Comparison of ENCODE assay signal across 12 cellular contexts in genomic region chr17:21037117-21037803, GRCh38. TPM values are rescaled to one million over a fixed set of nuclear protein-coding genes. Genes with fewer than 3 reads are reported as not detected.
DNase-seq lines count a peak whose midpoint lies in the region; ATAC-seq, FAIRE-seq and TF ChIP-seq lines count a peak whose summit lies in the region.
"Had no signal": no experiment of that assay in that cellular context is flagged by ENCODE, and none has a peak within 500 bp of the region (broad histone marks: within the 10 kb centered on the region; RNA-seq: fewer than 3 reads in every experiment).

No MANE protein-coding gene starts in this region.

- DNase-seq in H9 (no peak), astrocyte (ENCODE audit: low read depth) (no peak), GM10248 (ENCODE audit: extremely low spot score) (no peak)
- no peak for DNase-seq in naive thymus-derived CD4-positive, alpha-beta T cell
- DNase-seq: activated CD4-positive, alpha-beta T cell treated with anti-CD3 and anti-CD28 coated beads, Interleukin-2, amount 50 U/mL, for 1 hour; NCI-H82 had no signal

- no CpG with 5 or more reads among the region's 8 CpGs for WGBS in H9 (ENCODE audit: extremely low coverage, insufficient read length, low lambda C conversion rate)

- H3K9ac ChIP-seq in H9 (ENCODE audit: extremely low read depth, insufficient read length, low read length) (no peak overlapping the region), astrocyte (ENCODE audit: low read length) (no peak overlapping the region)

- H4K20me1 ChIP-seq in H9 (ENCODE audit: control insufficient read depth, insufficient read depth, insufficient read length) (no peaks in the 10 kb centered on the region), astrocyte (ENCODE audit: insufficient read depth, low read length) (peaks cover 98% of the 10 kb centered on the region)

- no peaks in the 10 kb centered on the region for H3K79me1 ChIP-seq in H9 (ENCODE audit: insufficient read depth, low read depth, low read length, poor library complexity, severe bottlenecking)

- H3K14ac ChIP-seq in H9 (ENCODE audit: insufficient read depth, low read length) = no peak overlapping the region

- H4K91ac ChIP-seq in H9 (ENCODE audit: insufficient read length, low read depth, low read length) = no peak overlapping the region

- no peak overlapping the region for H2BK12ac ChIP-seq in H9 (ENCODE audit: insufficient read length, low read depth, low read length)

- H3K4me3 Mint-ChIP-seq in H9 = peak overlapping the region in 1 of 2 experiments; percentile 25; a peak in 4 of 5 replicates
- peak overlapping the region; percentile 37 for H3K4me3 Mint-ChIP-seq in astrocyte (ENCODE audit: unreplicated experiment)
- peak overlapping the region in 8 of 10 donors; percentile 3 to 84 (median 22) for H3K4me3 Mint-ChIP-seq in naive thymus-derived CD4-positive, alpha-beta T cell

- H3K4me1 ChIP-seq in ACC112 (ENCODE audit: control insufficient read depth, insufficient read depth, low read length, unreplicated experiment) (peaks cover 57% of the 10 kb centered on the region), H9 (ENCODE audit: insufficient read depth, low read length) (peaks cover 17% of the 10 kb centered on the region), astrocyte (ENCODE audit: insufficient read depth, low read length) (peaks cover 60% of the 10 kb centered on the region)
- H3K4me1 ChIP-seq in naive thymus-derived CD4-positive, alpha-beta T cell (ENCODE audit: control insufficient read depth in 2 of 2, insufficient read depth in 2 of 2, low read length in 2 of 2) = peaks cover 35 to 67% of the 10 kb centered on the region in 2 donors

- no peak for ATAC-seq in naive thymus-derived CD4-positive, alpha-beta T cell
- no peak for ATAC-seq in HG03378 (IDR thresholded peaks at IDR 0.05; ENCODE audit: unreplicated experiment)
- no peak for ATAC-seq in GM18498 (IDR thresholded peaks at IDR 0.05; ENCODE audit: unreplicated experiment)
- ATAC-seq in GM21390 (IDR thresholded peaks at IDR 0.05; ENCODE audit: unreplicated experiment) = no peak

- peak overlapping the region; percentile 13 for H3K4me2 ChIP-seq in H9 (ENCODE audit: insufficient read depth, insufficient read length, low read length)
- peak overlapping the region; percentile 59 for H3K4me2 ChIP-seq in astrocyte (ENCODE audit: low read length)

- H3K9me3 ChIP-seq in H9 (ENCODE audit: control insufficient read depth, low read depth, low read length) = no peaks in the 10 kb centered on the region
- no peaks in the 10 kb centered on the region for H3K9me3 ChIP-seq in astrocyte (ENCODE audit: insufficient read depth, low read depth, low read length)
- H3K9me3 ChIP-seq in naive thymus-derived CD4-positive, alpha-beta T cell (ENCODE audit: control insufficient read depth in 2 of 3, low read length in 3 of 3) = no peaks in the 10 kb centered on the region
- H3K9me3 ChIP-seq: ascending aorta had no signal

- CTCF ChIA-PET in naive thymus-derived CD4-positive, alpha-beta T cell (lab: Charles Lee) = no interaction called here
- CTCF ChIA-PET in GM10248 (lab: Yijun Ruan, JAX) = interaction anchor here (2.6 kb wide), 1 partner anchor 62 kb away, joined by 6 read pairs; no protein-coding TSS in a partner anchor

- H3K18ac ChIP-seq in H9 (ENCODE audit: insufficient read length, low read depth, low read length) = no peak overlapping the region

- no peak overlapping the region for H3K4ac ChIP-seq in H9 (ENCODE audit: low read depth, low read length)

- H3K27ac ChIP-seq in ACC112 (ENCODE audit: low read depth, low read length) (no peak overlapping the region), H9 (ENCODE audit: insufficient read length, low read depth, low read length) (no peak overlapping the region), astrocyte (ENCODE audit: low read depth, low read length) (no peak overlapping the region)
- peak overlapping the region; percentile 37 for H3K27ac ChIP-seq in naive thymus-derived CD4-positive, alpha-beta T cell (ENCODE audit: low read depth, low read length)
- H3K27ac ChIP-seq: SK-N-MC had no signal

- no peak overlapping the region for H2BK5ac ChIP-seq in H9 (ENCODE audit: insufficient read length, low read length)

- H3K36me3 Mint-ChIP-seq in H9 (ENCODE audit: insufficient read depth in 1 of 3, low read depth in 3 of 3) = peaks cover 16 to 57% (median 41%) of the 10 kb centered on the region in 3 experiments
- H3K36me3 Mint-ChIP-seq in astrocyte (ENCODE audit: low read depth, unreplicated experiment) = peaks cover 8% of the 10 kb centered on the region
- H3K36me3 Mint-ChIP-seq in naive thymus-derived CD4-positive, alpha-beta T cell = peaks cover 0 to 16% (median 0%) of the 10 kb centered on the region in 5 donors

- H2BK120ac ChIP-seq in H9 (ENCODE audit: low read depth, low read length, poor library complexity, severe bottlenecking) = no peak overlapping the region

- peak overlapping the region in 1 of 3 experiments; percentile 25; a peak in 4 of 7 replicates for H3K27ac Mint-ChIP-seq in H9
- peak overlapping the region; percentile 48 for H3K27ac Mint-ChIP-seq in astrocyte (ENCODE audit: unreplicated experiment)
- H3K27ac Mint-ChIP-seq in naive thymus-derived CD4-positive, alpha-beta T cell = peak overlapping the region in 8 of 9 donors; percentile 2 to 77 (median 52)

- POLR2A ChIA-PET in naive thymus-derived CD4-positive, alpha-beta T cell (lab: Charles Lee) = interaction anchor here (0.6 kb wide), 1 partner anchor 292 kb away, joined by 3 read pairs; no protein-coding TSS in a partner anchor
- POLR2A ChIA-PET in GM10248 (lab: Yijun Ruan, JAX) = interaction anchor here (0.6 kb wide), 1 partner anchor 92 kb away, joined by 4 read pairs; no protein-coding TSS in a partner anchor

- H2AFZ ChIP-seq in ACC112 (ENCODE audit: low read length, unreplicated experiment) (no peak overlapping the region), H9 (ENCODE audit: low read length) (no peak overlapping the region), astrocyte (ENCODE audit: low read depth, low read length) (no peak overlapping the region)

- H3K56ac ChIP-seq in H9 (ENCODE audit: insufficient read length, low read depth, low read length) = no peak overlapping the region

- peaks cover 0 to 2% of the 10 kb centered on the region in 2 experiments; a peak in 1 of 5 replicates for H3K9me3 Mint-ChIP-seq in H9
- H3K9me3 Mint-ChIP-seq in astrocyte (ENCODE audit: unreplicated experiment) = no peaks in the 10 kb centered on the region
- H3K9me3 Mint-ChIP-seq in naive thymus-derived CD4-positive, alpha-beta T cell = peaks cover 0 to 2% (median 0%) of the 10 kb centered on the region in 11 donors

- no peaks in the 10 kb centered on the region for H3K23me2 ChIP-seq in H9 (ENCODE audit: insufficient read length, low read depth, low read length, poor library complexity, severe bottlenecking)

- H3K79me2 ChIP-seq in ACC112 (ENCODE audit: control insufficient read depth, insufficient read depth, low read length, unreplicated experiment) = peaks cover 96% of the 10 kb centered on the region
- H3K79me2 ChIP-seq in H9 (ENCODE audit: insufficient read depth, low read length) = peaks cover 93% of the 10 kb centered on the region
- H3K79me2 ChIP-seq in astrocyte (ENCODE audit: insufficient read depth, low read length) = peaks cover 98% of the 10 kb centered on the region

- intact Hi-C loops in naive thymus-derived CD4-positive, alpha-beta T cell (cut with micrococcal nuclease) = no loop called here

- H3K4me3 ChIP-seq in ACC112 (ENCODE audit: low read depth, low read length) (0 out of 2 replicates have a peak overlapping the region, but pooled peaks have one; percentile 33), astrocyte (ENCODE audit: insufficient read depth, low read depth, low read length) (no peak overlapping the region)
- H3K4me3 ChIP-seq in naive thymus-derived CD4-positive, alpha-beta T cell (ENCODE audit: low read length) = no peak overlapping the region
- H3K4me3 ChIP-seq: ascending aorta, SK-N-MC had no signal

- no peak overlapping the region for H2BK15ac ChIP-seq in H9 (ENCODE audit: low read depth, low read length)

- no peak overlapping the region for H3T11ph ChIP-seq in H9 (ENCODE audit: low read length)

- H4K5ac ChIP-seq in H9 (ENCODE audit: insufficient read length, low read depth, low read length) = no peak overlapping the region

- no peak overlapping the region for H3K23ac ChIP-seq in H9 (ENCODE audit: insufficient read length, low read depth, low read length)

- H3K4me1 Mint-ChIP-seq in H9 (peaks cover 49 to 64% of the 10 kb centered on the region in 2 experiments), astrocyte (ENCODE audit: low read depth, unreplicated experiment) (peaks cover 53% of the 10 kb centered on the region)
- peaks cover 52 to 90% (median 71%) of the 10 kb centered on the region in 7 donors for H3K4me1 Mint-ChIP-seq in naive thymus-derived CD4-positive, alpha-beta T cell

- no peak overlapping the region for H2AK5ac ChIP-seq in H9 (ENCODE audit: insufficient read length, low read length)

- no peaks in the 10 kb centered on the region; the same call in 1 of the 2 replicates for H3K27me3 Mint-ChIP-seq in H9 (ENCODE audit: low read depth)
- H3K27me3 Mint-ChIP-seq in astrocyte (ENCODE audit: low read depth, unreplicated experiment) = no peaks in the 10 kb centered on the region
- H3K27me3 Mint-ChIP-seq in naive thymus-derived CD4-positive, alpha-beta T cell = no peaks in the 10 kb centered on the region

- H4K8ac ChIP-seq in H9 (replicated peaks; ENCODE audit: insufficient read length, low read depth, low read length) = no peak overlapping the region

- H3K36me3 ChIP-seq in ACC112 (ENCODE audit: insufficient read depth, low read length) (peaks cover 10% of the 10 kb centered on the region; the same call in 1 of the 2 replicates), astrocyte (ENCODE audit: insufficient read depth, low read length) (peaks cover 4% of the 10 kb centered on the region)
- peaks cover 0 to 10% (median 7%) of the 10 kb centered on the region in 3 experiments for H3K36me3 ChIP-seq in naive thymus-derived CD4-positive, alpha-beta T cell (ENCODE audit: control insufficient read depth in 2 of 3, insufficient read depth in 3 of 3, low read length in 3 of 3)

- no peak overlapping the region for H2BK20ac ChIP-seq in H9 (ENCODE audit: low read depth, low read length, poor library complexity, severe bottlenecking)

- TF ChIP-seq CTCF in H9 (conservative IDR thresholded peaks at IDR 0.05) (no peak), astrocyte (IDR thresholded peaks at IDR 0.05; ENCODE audit: insufficient read depth, low read depth, low read length) (no peak), GM10248 (IDR thresholded peaks at IDR 0.05; ENCODE audit: control extremely low read depth, extremely low read depth, low read depth, missing control alignments) (no peak)

- no peaks in the 10 kb centered on the region for H3K27me3 ChIP-seq in ACC112 (ENCODE audit: insufficient read depth, low read length)
- H3K27me3 ChIP-seq in H9 (ENCODE audit: insufficient read depth, low read length) = no peaks in the 10 kb centered on the region
- no peaks in the 10 kb centered on the region for H3K27me3 ChIP-seq in astrocyte (ENCODE audit: insufficient read depth, low read length)
- no peaks in the 10 kb centered on the region for H3K27me3 ChIP-seq in naive thymus-derived CD4-positive, alpha-beta T cell (ENCODE audit: control insufficient read depth in 2 of 2, insufficient read depth in 2 of 2, low read length in 2 of 2)
- H3K27me3 ChIP-seq: ascending aorta had no signal

- FAIRE-seq in astrocyte (lab: Jason Lieb, UNC) = no peak

RNA-seq across cellular contexts. Expression of gene USP22, which starts 5.6 kb away (rescaled TPM):
- total RNA-seq in H9 (2021) = 345 and 351 TPM in 2 replicates
- 243 and 266 TPM in 2 replicates for total RNA-seq in astrocyte
- 100 to 1,000 TPM; 134 to 172 (median 159) TPM for total RNA-seq in naive thymus-derived CD4-positive, alpha-beta T cell
- 10 to 100 TPM; 35.0 to 50.7 TPM for polyA plus RNA-seq in naive thymus-derived CD4-positive, alpha-beta T cell
